In genomic region chr7:150368884-150369739, GRCh38 we compare ENCODE assay signal across 1 cellular context.
TF ChIP-seq lines count a peak whose summit lies in the region.

No MANE protein-coding gene starts in this region.

TF ChIP-seq in GM12878, 131 proteins besides CTCF, POLR2A, EP300 and RAD21 (continues in another document):
- TF ChIP-seq CREM (IDR thresholded peaks at IDR 0.05; ENCODE audit: low read depth) (0 out of 2 replicates have a peak, but pooled peaks have one; percentile 36), IKZF2 (IDR thresholded peaks at IDR 0.05) (peak; percentile 73 to 74; a peak in 2 of 4 replicates), YBX1 (IDR thresholded peaks at IDR 0.05) (no peak), RELA (IDR thresholded peaks at IDR 0.05; ENCODE audit: borderline replicate concordance, partially characterized antibody) (no peak), SRF (IDR thresholded peaks at IDR 0.05; ENCODE audit: low read depth in 2 of 2, low read length in 2 of 2) (no peak), ZBTB4 (CRISPR knock-in tag; IDR thresholded peaks at IDR 0.05) (no peak), ZBTB33 (IDR thresholded peaks at IDR 0.05) (no peak), SP1 (IDR thresholded peaks at IDR 0.05; ENCODE audit: low read depth, low read length) (no peak), IKZF1 (conservative IDR thresholded peaks at IDR 0.05) (peak; percentile 33), PAX8 (IDR thresholded peaks at IDR 0.05) (no peak), PBX3 (IDR thresholded peaks at IDR 0.05; ENCODE audit: insufficient replicate concordance, low read depth, low read length) (no peak), HCFC1 (IDR thresholded peaks at IDR 0.05; ENCODE audit: low read length) (0 out of 2 replicates have a peak, but pooled peaks have one; percentile 4), KAT2A (conservative IDR thresholded peaks at IDR 0.05; ENCODE audit: control insufficient read depth, low read depth, low read length) (no peak), PRDM15 (CRISPR knock-in tag; IDR thresholded peaks at IDR 0.05) (no peak), EED (IDR thresholded peaks at IDR 0.05; ENCODE audit: low read depth) (peak; percentile 13; the same call in 1 of the 2 replicates), POLR2AphosphoS2 (IDR thresholded peaks at IDR 0.05; ENCODE audit: low read depth, low read length) (no peak), HSF1 (IDR thresholded peaks at IDR 0.05; ENCODE audit: low read depth, low read length) (no peak), ZNF622 (IDR thresholded peaks at IDR 0.05) (no peak), NFIC (IDR thresholded peaks at IDR 0.05; ENCODE audit: low read depth, low read length) (peak; percentile 38; the same call in 1 of the 2 replicates), PML (IDR thresholded peaks at IDR 0.05; ENCODE audit: low read length) (peak; percentile 65; the same call in 1 of the 2 replicates), BCLAF1 (IDR thresholded peaks at IDR 0.05) (0 out of 2 replicates have a peak, but pooled peaks have one; percentile 30), RB1 (IDR thresholded peaks at IDR 0.05; ENCODE audit: borderline replicate concordance) (no peak), TCF3 (IDR thresholded peaks at IDR 0.05; ENCODE audit: borderline replicate concordance, insufficient read depth, low read depth, low read length) (0 out of 2 replicates have a peak, but pooled peaks have one; percentile 50), E2F4 (IDR thresholded peaks at IDR 0.05; ENCODE audit: low read depth, low read length) (no peak), USF1 (IDR thresholded peaks at IDR 0.05; ENCODE audit: borderline replicate concordance, extremely low read length, insufficient read depth, low read depth, low read length) (no peak), NFYA (IDR thresholded peaks at IDR 0.05; ENCODE audit: borderline replicate concordance, low read depth, low read length) (no peak), MEF2A (IDR thresholded peaks at IDR 0.05; ENCODE audit: insufficient read depth, low read depth, low read length) (no peak), SREBF2 (IDR thresholded peaks at IDR 0.05; ENCODE audit: low read length) (no peak), BMI1 (IDR thresholded peaks at IDR 0.05; ENCODE audit: borderline replicate concordance) (no peak), KDM1A (IDR thresholded peaks at IDR 0.05; ENCODE audit: borderline replicate concordance) (no peak), IRF3 (IDR thresholded peaks at IDR 0.05) (no peak), STAT1 (conservative IDR thresholded peaks at IDR 0.05) (no peak), MXI1 (IDR thresholded peaks at IDR 0.05; ENCODE audit: low read depth, low read length) (peak; percentile 18), NR2F1 (conservative IDR thresholded peaks at IDR 0.05) (peak; percentile 62), NBN (IDR thresholded peaks at IDR 0.05) (no peak; the same call in none of the 2 replicates), E4F1 (IDR thresholded peaks at IDR 0.05; ENCODE audit: borderline replicate concordance, partially characterized antibody) (no peak), BACH1 (IDR thresholded peaks at IDR 0.05; ENCODE audit: borderline replicate concordance) (peak; percentile 85; the same call in 1 of the 2 replicates), ZZZ3 (IDR thresholded peaks at IDR 0.05; ENCODE audit: control insufficient read depth, insufficient read length, low read depth) (no peak), ZNF274 (IDR thresholded peaks at IDR 0.05; ENCODE audit: insufficient read depth, insufficient read length) (no peak)
